ENCODE assay signal across 8 cellular contexts in the genomic region with DNA sequence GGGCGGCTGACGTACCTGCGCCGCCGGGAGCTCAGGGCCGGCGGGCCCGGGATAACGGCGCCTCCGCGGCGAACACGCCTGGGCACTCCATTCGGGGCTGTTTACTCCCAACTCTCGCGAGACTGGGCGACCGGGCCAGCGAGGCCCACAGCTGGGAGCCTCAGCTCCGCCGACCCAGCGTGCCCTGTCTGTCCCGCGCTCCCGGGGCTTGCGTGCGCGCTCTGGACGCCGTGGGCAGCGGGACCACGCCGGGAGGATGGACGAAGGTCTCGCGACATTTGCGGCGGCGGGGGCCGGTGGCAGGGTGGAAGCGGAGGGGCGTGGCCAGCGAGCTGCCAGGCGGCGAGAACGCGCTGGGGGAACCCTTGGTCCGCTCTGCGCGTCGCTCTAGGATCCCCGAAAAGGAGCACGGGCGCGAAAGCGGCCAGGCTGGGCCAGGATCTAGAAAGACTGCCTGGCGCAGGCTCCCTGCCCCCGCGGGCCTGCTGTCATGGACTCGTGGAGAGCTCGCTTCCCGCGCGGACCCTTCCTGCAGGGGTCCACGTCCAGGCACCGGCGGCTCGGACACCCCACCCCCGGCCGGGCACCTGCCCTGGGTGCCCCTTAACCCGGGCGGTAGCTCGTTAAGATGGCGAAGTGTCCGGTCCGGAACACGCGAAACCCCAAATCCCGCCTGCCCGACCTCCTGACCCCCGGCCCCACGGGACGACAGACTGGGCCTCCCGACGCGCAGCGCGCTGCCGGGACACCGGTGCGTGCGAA. TPM values are rescaled to one million over a fixed set of nuclear protein-coding genes. Genes with fewer than 3 reads are reported as not detected.
DNase-seq lines count a peak whose midpoint lies in the region; ATAC-seq lines count a peak whose summit lies in the region.

Gene MBTPS1, minus strand, starts transcription at position 223 of the 762 bp plus-strand sequence. CDS start 15,159 bp downstream, outside the sequence.

- CTCF ChIA-PET in activated CD8-positive, alpha-beta memory T cell treated with anti-CD3 and anti-CD28 coated beads, Interleukin-2, amount 10 ng/mL, durations not matched to agents 7 days and 5 days (lab: Charles Lee): interaction anchor here (0.8 to 6.5 kb wide), 19 partner anchors 10 to 160 kb away, joined by 3 to 40 read pairs (median 4); partner anchors contain the start of genes DNAAF1, HSDL1 and TAF1C

- H3K9ac ChIP-seq in endocrine pancreas (ENCODE audit: control insufficient read depth, insufficient read depth, low read length): peak within 1 kb of the TSS; percentile 95

- peak within 1 kb of the TSS; percentile 88 for H3K4me3 Mint-ChIP-seq in activated CD8-positive, alpha-beta memory T cell treated with anti-CD3 and anti-CD28 coated beads, Interleukin-2, amount 10 ng/mL, durations not matched to agents 7 days and 5 days

- peak within 1 kb of the TSS; percentile 93 for H3K27ac Mint-ChIP-seq in activated CD8-positive, alpha-beta memory T cell treated with anti-CD3 and anti-CD28 coated beads, Interleukin-2, amount 10 ng/mL, durations not matched to agents 7 days and 5 days

- peak within 1 kb of the TSS; percentile 94 for H3K4me3 ChIP-seq in endocrine pancreas (ENCODE audit: control insufficient read depth, insufficient read depth, low read length)

- H3K4me1 Mint-ChIP-seq in activated CD8-positive, alpha-beta memory T cell treated with anti-CD3 and anti-CD28 coated beads, Interleukin-2, amount 10 ng/mL, durations not matched to agents 7 days and 5 days: peaks cover 23% of the 10 kb centered on the region

- H3K27me3 Mint-ChIP-seq in activated CD8-positive, alpha-beta memory T cell treated with anti-CD3 and anti-CD28 coated beads, Interleukin-2, amount 10 ng/mL, durations not matched to agents 7 days and 5 days: no peaks in the 10 kb centered on the region

- no peaks in the 10 kb centered on the region for H3K9me3 Mint-ChIP-seq in activated CD8-positive, alpha-beta memory T cell treated with anti-CD3 and anti-CD28 coated beads, Interleukin-2, amount 10 ng/mL, durations not matched to agents 7 days and 5 days (ENCODE audit: low read depth)

- DNase-seq in COR-L47 (lab: John Stamatoyannopoulos, UW) (peak; percentile 98), HUDEP-2 (lab: John Stamatoyannopoulos, UW; ENCODE audit: unreplicated experiment in 76 of 76) (peak in 75 of 76 experiments; percentile 24 to 98 (median 94)), NOMO-1 treated with dmso at 0.1 percent for 144 hours (lab: John Stamatoyannopoulos, UW; ENCODE audit: unreplicated experiment) (peak; percentile 94), mesenteric fat pad (ENCODE audit: low spot score) (peak; percentile 100)
- peak; percentile 98 for DNase-seq in activated CD8-positive, alpha-beta memory T cell treated with anti-CD3 and anti-CD28 coated beads, Interleukin-2, amount 10 ng/mL, durations not matched to agents 7 days and 5 days
- DNase-seq in stimulated activated CD8-positive, alpha-beta memory T cell treated with anti-CD3 and anti-CD28 coated beads, Interleukin-15, amount 100 ng/mL, for 24 hours (ENCODE audit: low read depth): peak; percentile 97

- ATAC-seq in GM21381 (IDR thresholded peaks at IDR 0.05; ENCODE audit: unreplicated experiment): peak; percentile 90
- ATAC-seq in activated CD8-positive, alpha-beta memory T cell treated with anti-CD3 and anti-CD28 coated beads, Interleukin-2, amount 10 ng/mL, durations not matched to agents 7 days and 5 days: peak; percentile 94

- no peaks in the 10 kb centered on the region for H3K9me3 ChIP-seq in endocrine pancreas (ENCODE audit: control insufficient read depth, low read length)

- no peaks in the 10 kb centered on the region for H3K4me1 ChIP-seq in endocrine pancreas (ENCODE audit: control insufficient read depth, insufficient read depth, low read length)

- H3K36me3 ChIP-seq in endocrine pancreas (ENCODE audit: control insufficient read depth, insufficient read depth, low read length): no peaks in the 10 kb centered on the region

- H3K36me3 Mint-ChIP-seq in activated CD8-positive, alpha-beta memory T cell treated with anti-CD3 and anti-CD28 coated beads, Interleukin-2, amount 10 ng/mL, durations not matched to agents 7 days and 5 days: peaks cover 3% of the 10 kb centered on the region

- H3K27me3 ChIP-seq in endocrine pancreas (ENCODE audit: control insufficient read depth, insufficient read depth, low read length): no peaks in the 10 kb centered on the region

RNA-seq across cellular contexts. Expression of gene MBTPS1, which starts in this region (rescaled TPM):
- total RNA-seq in activated CD8-positive, alpha-beta memory T cell treated with anti-CD3 and anti-CD28 coated beads, Interleukin-2, amount 10 ng/mL, durations not matched to agents 7 days and 5 days: 10 to 100 TPM; 56.1 to 57.8 TPM
- 70.9 TPM for total RNA-seq in mesenteric fat pad

Comparison
In these comparisons a context has a peak if more than half of its experiments do, and no peak if none do; other contexts are left out.
1. Peak in every context shown above with its lines: DNase-seq, ATAC-seq and H3K4me3 ChIP-seq.